24 cellular contexts compared by ENCODE assay signal in the genomic region with DNA sequence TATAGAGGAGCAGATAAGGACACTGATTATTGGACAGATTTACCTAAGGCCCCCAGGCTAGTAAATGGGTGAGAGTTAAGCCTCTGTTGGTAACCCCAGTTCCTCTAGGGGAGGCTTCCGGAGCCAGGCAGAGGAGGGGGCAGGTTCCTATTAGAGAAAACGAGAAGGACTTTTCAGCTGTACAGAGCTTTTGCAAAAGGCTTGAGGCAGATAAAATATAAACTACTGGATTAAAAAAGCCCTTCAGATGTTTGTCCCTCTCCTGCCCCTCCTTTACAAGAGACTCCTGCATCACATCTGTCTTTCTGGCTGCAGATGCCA. TPM values are rescaled to one million over a fixed set of nuclear protein-coding genes. Genes with fewer than 3 reads are reported as not detected.
DNase-seq lines count a peak whose midpoint lies in the region; ATAC-seq and TF ChIP-seq lines count a peak whose summit lies in the region.
"Had no signal": no experiment of that assay in that cellular context is flagged by ENCODE, and none has a peak within 500 bp of the region (broad histone marks: within the 10 kb centered on the region; RNA-seq: fewer than 3 reads in every experiment).

No MANE protein-coding gene starts in this region.

- peak overlapping the region; percentile 80 for H3K27ac Mint-ChIP-seq in mesothelial cell of epicardium
- H3K27ac Mint-ChIP-seq: activated T-cell treated with anti-CD3 and anti-CD28 coated beads, Interleukin-2, amount 50 U/mL, for 24 hours; effector memory CD8-positive, alpha-beta T cell; T-cell had no signal

- no peaks in the 10 kb centered on the region for H3K36me3 Mint-ChIP-seq in mesothelial cell of epicardium
- H3K36me3 Mint-ChIP-seq: T-cell had no signal

- no peak for ATAC-seq in GM18502 (IDR thresholded peaks at IDR 0.05; ENCODE audit: poor library complexity, unreplicated experiment)
- ATAC-seq: body of pancreas; effector memory CD8-positive, alpha-beta T cell; T-cell had no signal

- H3K4me3 Mint-ChIP-seq in mesothelial cell of epicardium = no peak overlapping the region
- H3K4me3 Mint-ChIP-seq: activated T-cell treated with anti-CD3 and anti-CD28 coated beads, Interleukin-2, amount 50 U/mL, for 24 hours; effector memory CD8-positive, alpha-beta T cell; T-cell had no signal

- no peaks in the 10 kb centered on the region for H3K27me3 Mint-ChIP-seq in mesothelial cell of epicardium (ENCODE audit: low read depth)

- no peaks in the 10 kb centered on the region for H3K9me3 Mint-ChIP-seq in mesothelial cell of epicardium
- H3K9me3 Mint-ChIP-seq: activated T-cell treated with anti-CD3 and anti-CD28 coated beads, Interleukin-2, amount 50 U/mL, for 24 hours; effector memory CD8-positive, alpha-beta T cell; T-cell had no signal

- peaks cover 38% of the 10 kb centered on the region for H3K4me1 Mint-ChIP-seq in mesothelial cell of epicardium

- no peak for TF ChIP-seq CTCF in mesothelial cell of epicardium (IDR thresholded peaks at IDR 0.05; ENCODE audit: unreplicated experiment)

- peak; percentile 76 to 79 for DNase-seq in AML-193 (lab: John Stamatoyannopoulos, UW)
- DNase-seq in GDM1 (lab: John Stamatoyannopoulos, UW) = peak; percentile 33
- peak; percentile 44 for DNase-seq in UCSD-AML1 (lab: John Stamatoyannopoulos, UW; ENCODE audit: unreplicated experiment)
- DNase-seq in mesothelial cell of epicardium (ENCODE audit: low spot score in 2 of 2, unreplicated experiment in 2 of 2) = no peak
- no peak for DNase-seq in NCI-H2081 treated with DMSO at 0.1 percent for 48 hours (lab: John Stamatoyannopoulos, UW)
- DNase-seq in glomerular visceral epithelial cell (ENCODE audit: extremely low spot score) = no peak
- DNase-seq in NCI-H2196 (lab: John Stamatoyannopoulos, UW; ENCODE audit: unreplicated experiment) = no peak
- DNase-seq: ACHN; activated CD4-positive, alpha-beta T cell treated with anti-CD3 and anti-CD28 coated beads for 4 hours; activated T-cell treated with anti-CD3 and anti-CD28 coated beads, Interleukin-2, amount 50 U/mL, for 24 hours; body of pancreas; effector memory CD8-positive, alpha-beta T cell; foreskin melanocyte; HCEC 1CT; NCI-H1048; NCI-H187; NCI-H526 treated with DMSO at 0.1 percent for 48 hours; Right ventricle myocardium superior; T-cell; uterus had no signal

RNA-seq across cellular contexts. Expression of gene LCTL, which starts 49.3 kb away (rescaled TPM):
- total RNA-seq in mesothelial cell of epicardium = 0.35 to 0.36 TPM (median 0.36 TPM) in 3 replicates
- total RNA-seq: activated CD8-positive, alpha-beta memory T cell treated with anti-CD3 and anti-CD28 coated beads for 36 hours; body of pancreas; esophagus muscularis mucosa; liver; Right ventricle myocardium superior; T-cell; uterus had no signal

Comparison
In these comparisons a context has a peak if more than half of its experiments do, and no peak if none do; other contexts are left out.
1. DNase-seq: peak in AML-193 (2 of 2), GDM1 (single experiment) and UCSD-AML1 (single experiment); none in mesothelial cell of epicardium (0 of 2), NCI-H2081 treated with DMSO at 0.1 percent for 48 hours (single experiment), glomerular visceral epithelial cell (single experiment) and NCI-H2196 (single experiment).